ENCODE assay signal across 17 cellular contexts in genomic region chr7:132450706-132451105, GRCh38.
DNase-seq lines count a peak whose midpoint lies in the region; ATAC-seq and TF ChIP-seq lines count a peak whose summit lies in the region.
"Had no signal": no experiment of that assay in that cellular context is flagged by ENCODE, and none has a peak within 500 bp of the region (broad histone marks: within the 10 kb centered on the region; RNA-seq: fewer than 3 reads in every experiment).

No MANE protein-coding gene starts in this region.

- peaks cover 77% of the 10 kb centered on the region for H3K36me3 Mint-ChIP-seq in activated naive CD4-positive, alpha-beta T cell treated with anti-CD3 and anti-CD28 coated beads, Interleukin-2, amount 10 ng/mL, durations not matched to agents 7 days and 5 days
- no peaks in the 10 kb centered on the region for H3K36me3 Mint-ChIP-seq in activated CD8-positive, alpha-beta T cell treated with anti-CD3 and anti-CD28 coated beads for 36 hours (ENCODE audit: low read depth)
- H3K36me3 Mint-ChIP-seq in immature natural killer cell, result peaks cover 0 to 3% (median 0%) of the 10 kb centered on the region in 3 donors
- H3K36me3 Mint-ChIP-seq: naive B cell, type B pancreatic cell had no signal

- peaks cover 96% of the 10 kb centered on the region for H3K4me1 Mint-ChIP-seq in activated naive CD4-positive, alpha-beta T cell treated with anti-CD3 and anti-CD28 coated beads, Interleukin-2, amount 10 ng/mL, durations not matched to agents 7 days and 5 days
- peaks cover 81% of the 10 kb centered on the region for H3K4me1 Mint-ChIP-seq in activated CD8-positive, alpha-beta T cell treated with anti-CD3 and anti-CD28 coated beads for 36 hours (ENCODE audit: low read depth)
- peaks cover 90 to 97% of the 10 kb centered on the region in 2 donors for H3K4me1 Mint-ChIP-seq in immature natural killer cell

- CTCF ChIA-PET in activated naive CD4-positive, alpha-beta T cell treated with anti-CD3 and anti-CD28 coated beads, Interleukin-2, amount 10 ng/mL, durations not matched to agents 7 days and 5 days (lab: Charles Lee), result interaction anchor here (1.7 to 3.3 kb wide), 3 partner anchors 11 to 107 kb away, joined by 5 to 13 read pairs (median 6); no protein-coding TSS in a partner anchor
- CTCF ChIA-PET in activated CD8-positive, alpha-beta T cell treated with anti-CD3 and anti-CD28 coated beads for 36 hours (lab: Charles Lee), result interaction anchor here (1.0 to 1.9 kb wide), 3 partner anchors 10 to 130 kb away, joined by 3 to 5 read pairs (median 4); no protein-coding TSS in a partner anchor

- no peak for DNase-seq in activated naive CD4-positive, alpha-beta T cell treated with anti-CD3 and anti-CD28 coated beads, Interleukin-2, amount 10 ng/mL, durations not matched to agents 7 days and 5 days
- no peak for DNase-seq in activated naive CD4-positive, alpha-beta T cell treated with anti-CD3 and anti-CD28 coated beads, Interleukin-2, amount 50 U/mL, for 16 hours
- no peak for DNase-seq in activated CD8-positive, alpha-beta T cell treated with anti-CD3 and anti-CD28 coated beads for 36 hours
- no peak for DNase-seq in immature natural killer cell
- DNase-seq in NCI-H2081 (lab: John Stamatoyannopoulos, UW), result no peak
- no peak for DNase-seq in cardiac septum (ENCODE audit: low spot score)
- DNase-seq: activated CD4-positive, alpha-beta T cell treated with anti-CD3 and anti-CD28 coated beads for 1 hour; activated effector memory CD4-positive, alpha-beta T cell treated with anti-CD3 and anti-CD28 coated beads, Interleukin-2, amount 50 U/mL, for 16 hours; amygdala; DND-41; naive B cell; NCI-H1105; NCI-H2029 treated with DMSO at 0.1 percent for 48 hours; NCI-H345; stimulated activated CD4-positive, alpha-beta T cell treated with anti-CD3 and anti-CD28 coated beads, Interleukin-1b, Interleukin-23, amount 100 ng/mL, for 48 hours had no signal

- intact Hi-C loops in activated CD8-positive, alpha-beta T cell treated with anti-CD3 and anti-CD28 coated beads for 36 hours (cut with micrococcal nuclease), result no loop called here
- intact Hi-C loops in cardiac septum (cut with DNase I), result no loop called here

- POLR2A ChIA-PET in activated CD8-positive, alpha-beta T cell treated with anti-CD3 and anti-CD28 coated beads for 36 hours (lab: Charles Lee), result interaction anchor here (0.7 to 1.9 kb wide), 3 partner anchors 8 to 13 kb away, joined by 3 to 7 read pairs (median 4); no protein-coding TSS in a partner anchor

- peaks cover 11% of the 10 kb centered on the region for H3K27me3 Mint-ChIP-seq in activated naive CD4-positive, alpha-beta T cell treated with anti-CD3 and anti-CD28 coated beads, Interleukin-2, amount 10 ng/mL, durations not matched to agents 7 days and 5 days
- H3K27me3 Mint-ChIP-seq in activated CD8-positive, alpha-beta T cell treated with anti-CD3 and anti-CD28 coated beads for 36 hours, result no peaks in the 10 kb centered on the region
- H3K27me3 Mint-ChIP-seq in immature natural killer cell (ENCODE audit: low read depth in 3 of 3), result peaks cover 4 to 19% (median 11%) of the 10 kb centered on the region in 3 donors

- peak; percentile 2 for ATAC-seq in activated CD8-positive, alpha-beta T cell treated with anti-CD3 and anti-CD28 coated beads for 36 hours
- no peak for ATAC-seq in HG03196 (IDR thresholded peaks at IDR 0.05; ENCODE audit: unreplicated experiment)

- H3K9me3 Mint-ChIP-seq in activated naive CD4-positive, alpha-beta T cell treated with anti-CD3 and anti-CD28 coated beads, Interleukin-2, amount 10 ng/mL, durations not matched to agents 7 days and 5 days, result peaks cover 15% of the 10 kb centered on the region
- peaks cover 4% of the 10 kb centered on the region for H3K9me3 Mint-ChIP-seq in activated CD8-positive, alpha-beta T cell treated with anti-CD3 and anti-CD28 coated beads for 36 hours
- no peaks in the 10 kb centered on the region for H3K9me3 Mint-ChIP-seq in immature natural killer cell
- H3K9me3 Mint-ChIP-seq: type B pancreatic cell had no signal

- TF ChIP-seq CTCF in activated CD8-positive, alpha-beta T cell treated with anti-CD3 and anti-CD28 coated beads for 36 hours (IDR thresholded peaks at IDR 0.05), result no peak

- peak overlapping the region; percentile 9 for H3K4me3 Mint-ChIP-seq in activated naive CD4-positive, alpha-beta T cell treated with anti-CD3 and anti-CD28 coated beads, Interleukin-2, amount 10 ng/mL, durations not matched to agents 7 days and 5 days
- no peak overlapping the region for H3K4me3 Mint-ChIP-seq in activated CD8-positive, alpha-beta T cell treated with anti-CD3 and anti-CD28 coated beads for 36 hours
- peak overlapping the region; percentile 66 to 86 (median 68) for H3K4me3 Mint-ChIP-seq in immature natural killer cell
- H3K4me3 Mint-ChIP-seq: naive B cell, type B pancreatic cell had no signal

- H3K27ac Mint-ChIP-seq in activated naive CD4-positive, alpha-beta T cell treated with anti-CD3 and anti-CD28 coated beads, Interleukin-2, amount 10 ng/mL, durations not matched to agents 7 days and 5 days, result peak overlapping the region; percentile 58
- peak overlapping the region; percentile 90 for H3K27ac Mint-ChIP-seq in activated CD8-positive, alpha-beta T cell treated with anti-CD3 and anti-CD28 coated beads for 36 hours
- peak overlapping the region; percentile 89 to 99 (median 94) for H3K27ac Mint-ChIP-seq in immature natural killer cell
- H3K27ac Mint-ChIP-seq: naive B cell, type B pancreatic cell had no signal
